In the genomic region with DNA sequence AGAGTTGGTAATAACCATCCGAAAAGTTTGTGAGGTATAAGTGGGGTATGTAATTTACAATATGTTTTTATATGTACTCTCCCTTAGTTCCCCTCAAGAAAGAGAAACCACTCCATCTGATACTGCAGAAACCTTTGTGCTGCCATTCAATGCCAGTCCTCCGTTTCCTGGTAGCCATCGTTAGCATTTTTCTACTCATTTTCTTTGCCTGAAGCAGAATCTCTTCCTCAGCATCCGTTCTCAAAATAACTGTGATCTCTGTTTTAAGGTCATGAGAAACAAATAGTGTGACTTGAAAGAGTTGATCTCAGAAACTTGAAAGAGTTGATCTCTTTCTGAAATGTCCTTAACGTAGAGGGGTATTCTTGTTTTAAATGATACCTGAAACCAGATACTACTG, we compare ENCODE assay signal across 8 cellular contexts. TPM values are rescaled to one million over a fixed set of nuclear protein-coding genes. Genes with fewer than 3 reads are reported as not detected.
DNase-seq lines count a peak whose midpoint lies in the region; ATAC-seq and TF ChIP-seq lines count a peak whose summit lies in the region.

No MANE protein-coding gene starts in this region.

- ATAC-seq in GM21576 (IDR thresholded peaks at IDR 0.05; ENCODE audit: unreplicated experiment) (no peak), GM19328 (IDR thresholded peaks at IDR 0.05; ENCODE audit: unreplicated experiment) (no peak)

- H3K27me3 ChIP-seq in A673 (replicated peaks; ENCODE audit: insufficient read depth, low read depth, low read length, poor library complexity) (no peaks in the 10 kb centered on the region), HUES48 (ENCODE audit: control insufficient read depth, insufficient read depth, low read length) (no peaks in the 10 kb centered on the region), brain microvascular endothelial cell (replicated peaks) (no peaks in the 10 kb centered on the region), mucosa of rectum (ENCODE audit: control insufficient read depth in 2 of 2, insufficient read depth in 2 of 2, low read length in 2 of 2) (no peaks in the 10 kb centered on the region)

- intact Hi-C loops in A673 (cut with micrococcal nuclease; ENCODE audit: unreplicated experiment), result no loop called here

- CTCF ChIA-PET in A673 (lab: Charles Lee), result interaction anchor here (0.5 kb wide), 1 partner anchor 60 kb away, joined by 5 read pairs; no protein-coding TSS in a partner anchor

- H3K4me3 ChIP-seq in A673 (ENCODE audit: low read depth, low read length, poor library complexity, severe bottlenecking) (peak overlapping the region; percentile 86), HUES48 (ENCODE audit: low read depth, low read length) (peak overlapping the region; percentile 89), brain microvascular endothelial cell (ENCODE audit: low read depth, low read length) (peak overlapping the region; percentile 70), mucosa of rectum (ENCODE audit: low read length in 2 of 2) (peak overlapping the region; percentile 89 to 99)

- H3K36me3 ChIP-seq in A673 (ENCODE audit: insufficient read depth, low read length, poor library complexity, severe bottlenecking) (peaks cover 49% of the 10 kb centered on the region), HUES48 (ENCODE audit: control insufficient read depth, insufficient read depth, low read length) (peaks cover 64% of the 10 kb centered on the region), brain microvascular endothelial cell (replicated peaks) (peaks cover 15% of the 10 kb centered on the region), mucosa of rectum (ENCODE audit: control insufficient read depth in 2 of 2, insufficient read depth in 2 of 2, low read length in 2 of 2) (peaks cover 16 to 35% of the 10 kb centered on the region in 2 donors)

- H3K9me3 ChIP-seq in A673 (ENCODE audit: low read depth, low read length, poor library complexity, severe bottlenecking), result no peaks in the 10 kb centered on the region
- H3K9me3 ChIP-seq in HUES48 (ENCODE audit: control insufficient read depth, insufficient read depth, low read length), result no peaks in the 10 kb centered on the region
- H3K9me3 ChIP-seq in mucosa of rectum (ENCODE audit: control insufficient read depth in 2 of 2, low read length in 2 of 2), result no peaks in the 10 kb centered on the region

- TSS peak; percentile 60 for BruUV-seq in A673 (replicated peaks; lab: Mats Ljungman, UMichigan)

- H3K9ac ChIP-seq in HUES48 (ENCODE audit: low read depth, low read length) (peak overlapping the region; percentile 98), mucosa of rectum (ENCODE audit: low read depth in 1 of 2, low read length in 2 of 2) (peak overlapping the region; percentile 77 to 89)

- H3K4me1 ChIP-seq in A673 (ENCODE audit: insufficient read depth, low read length, poor library complexity, severe bottlenecking) (peaks cover 12% of the 10 kb centered on the region), HUES48 (ENCODE audit: control insufficient read depth, insufficient read depth, low read length) (peaks cover 12% of the 10 kb centered on the region; the same call in 1 of the 2 replicates), mucosa of rectum (ENCODE audit: control insufficient read depth in 2 of 2, insufficient read depth in 2 of 2, low read length in 2 of 2) (peaks cover 11 to 17% of the 10 kb centered on the region in 2 donors)

- DNase-seq in A673 (ENCODE audit: low spot score) (no peak), brain microvascular endothelial cell (no peak)
- no peak for DNase-seq in stimulated activated CD4-positive, alpha-beta T cell treated with anti-CD3 and anti-CD28 coated beads, Interleukin-2, amount 100 ng/mL, for 24 hours
- no peak for DNase-seq in stimulated activated naive CD4-positive, alpha-beta T cell treated with Interleukin-2 at 50 U/mL for 16 hours (lab: John Stamatoyannopoulos, UW)

- in situ Hi-C loops in brain microvascular endothelial cell (cut with HindIII; ENCODE audit: low pct_ligation_motif_present, low sequenced_read_pairs), result no loop called here

- no peak for TF ChIP-seq CTCF in A673 (conservative IDR thresholded peaks at IDR 0.05; ENCODE audit: low read depth, low read length)
- no peak for TF ChIP-seq CTCF in brain microvascular endothelial cell (IDR thresholded peaks at IDR 0.05; ENCODE audit: low read depth, low read length, missing control alignments)

- POLR2A ChIA-PET in A673 (lab: Charles Lee; ENCODE audit: low non-redundant PET), result no interaction called here

- H3K27ac ChIP-seq in A673 (ENCODE audit: low read depth, low read length, poor library complexity, severe bottlenecking) (no peak overlapping the region), HUES48 (ENCODE audit: low read depth, low read length) (no peak overlapping the region), brain microvascular endothelial cell (no peak overlapping the region), mucosa of rectum (ENCODE audit: low read depth in 2 of 2, low read length in 2 of 2) (no peak overlapping the region)

RNA-seq across cellular contexts. Expression of a gene that starts 1.0 kb away (rescaled TPM):
- 148 and 159 TPM in 2 replicates for total RNA-seq in A673 (2021)

RNA-seq across cellular contexts. Expression of a gene that starts 1.3 kb away (rescaled TPM):
- 70.8 and 81.2 TPM in 2 replicates for total RNA-seq in A673 (2021)
